ENCODE assay signal across 8 cellular contexts in the genomic region with DNA sequence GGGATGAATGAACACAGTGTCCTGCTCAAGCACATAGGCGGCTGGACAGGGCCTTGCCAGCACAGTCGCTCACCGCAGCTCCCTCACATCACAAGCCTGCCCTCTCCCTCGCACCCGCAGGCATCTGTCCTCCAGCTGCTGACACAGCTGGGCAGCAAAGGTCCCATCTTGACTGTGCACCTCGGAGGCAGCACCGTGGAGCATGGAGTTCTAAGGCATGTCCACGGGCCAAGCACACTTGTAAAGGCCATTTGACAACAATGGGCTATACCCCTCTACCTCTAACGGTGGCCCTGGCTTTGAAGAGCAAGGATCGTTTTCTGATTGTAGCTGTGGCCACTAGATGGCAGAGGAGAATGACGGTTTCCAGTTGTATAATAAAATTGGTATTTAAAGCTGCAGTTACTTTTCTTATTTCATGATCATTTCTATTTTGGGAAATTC. TPM values are rescaled to one million over a fixed set of nuclear protein-coding genes. Genes with fewer than 3 reads are reported as not detected.
A peak's percentile ranks its signal among the peaks of the same experiment; 100 is the strongest.
DNase-seq lines count a peak whose midpoint lies in the region; ATAC-seq, FAIRE-seq and TF ChIP-seq lines count a peak whose summit lies in the region.

No MANE protein-coding gene starts in this region.

- H3K4me1 ChIP-seq in foreskin keratinocyte, result peaks cover 4% of the 10 kb centered on the region

- DNase-seq in NCI-H1105 treated with DMSO at 0.1 percent for 48 hours (lab: John Stamatoyannopoulos, UW), result peak; percentile 9
- no peak for DNase-seq in NCI-H1105 (lab: John Stamatoyannopoulos, UW)
- peak; percentile 61 for DNase-seq in HEK293T (ENCODE audit: extremely low spot score)
- no peak for DNase-seq in foreskin keratinocyte
- DNase-seq in pons (ENCODE audit: low spot score), result peak; percentile 74
- DNase-seq in HTR-8/SVneo (ENCODE audit: insufficient read length, low spot score), result no peak
- no peak for DNase-seq in effector CD8-positive, alpha-beta T cell (lab: John Stamatoyannopoulos, UW)

- FAIRE-seq in TTC549 (lab: Jason Lieb, UNC) (peak; percentile 11), HTR-8/SVneo (lab: Jason Lieb, UNC) (no peak)

- TF ChIP-seq CTCF in foreskin keratinocyte (conservative IDR thresholded peaks at IDR 0.05), result peak; percentile 60

- H3K27ac ChIP-seq in foreskin keratinocyte, result no peak overlapping the region

- POLR2A ChIA-PET in HEK293T (lab: Yijun Ruan, JAX), result no interaction called here

- CTCF ChIA-PET in HEK293T (lab: Yijun Ruan, JAX), result interaction anchor here (0.6 to 1.8 kb wide), 5 partner anchors 17 to 222 kb away, joined by 3 to 7 read pairs (median 3); no protein-coding TSS in a partner anchor

- no peaks in the 10 kb centered on the region for H3K27me3 ChIP-seq in foreskin keratinocyte

- peak; percentile 22 for ATAC-seq in foreskin keratinocyte

TF ChIP-seq in HEK293T, 16 proteins besides CTCF, POLR2A, EP300 and RAD21:
- TF ChIP-seq ELF4 (IDR thresholded peaks at IDR 0.05) (no peak), CTBP1 (IDR thresholded peaks at IDR 0.05; ENCODE audit: borderline replicate concordance) (no peak), BHLHE40 (IDR thresholded peaks at IDR 0.05; ENCODE audit: borderline replicate concordance) (no peak), FOXM1 (IDR thresholded peaks at IDR 0.05; ENCODE audit: borderline replicate concordance) (no peak), ZNF384 (IDR thresholded peaks at IDR 0.05) (no peak), L3MBTL2 (conservative IDR thresholded peaks at IDR 0.05) (no peak), ARNT (IDR thresholded peaks at IDR 0.05) (no peak), LEF1 (IDR thresholded peaks at IDR 0.05; ENCODE audit: borderline replicate concordance) (no peak), FOXK2 (IDR thresholded peaks at IDR 0.05) (no peak), FOXA1 (IDR thresholded peaks at IDR 0.05) (no peak), HDGF (IDR thresholded peaks at IDR 0.05; ENCODE audit: borderline replicate concordance) (no peak), NFRKB (IDR thresholded peaks at IDR 0.05) (no peak), SP1 (IDR thresholded peaks at IDR 0.05) (no peak)
- TF ChIP-seq, protein P1, sequence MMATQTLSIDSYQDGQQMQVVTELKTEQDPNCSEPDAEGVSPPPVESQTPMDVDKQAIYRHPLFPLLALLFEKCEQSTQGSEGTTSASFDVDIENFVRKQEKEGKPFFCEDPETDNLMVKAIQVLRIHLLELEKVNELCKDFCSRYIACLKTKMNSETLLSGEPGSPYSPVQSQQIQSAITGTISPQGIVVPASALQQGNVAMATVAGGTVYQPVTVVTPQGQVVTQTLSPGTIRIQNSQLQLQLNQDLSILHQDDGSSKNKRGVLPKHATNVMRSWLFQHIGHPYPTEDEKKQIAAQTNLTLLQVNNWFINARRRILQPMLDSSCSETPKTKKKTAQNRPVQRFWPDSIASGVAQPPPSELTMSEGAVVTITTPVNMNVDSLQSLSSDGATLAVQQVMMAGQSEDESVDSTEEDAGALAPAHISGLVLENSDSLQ (IDR thresholded peaks at IDR 0.05), result no peak
TF ChIP-seq in HEK293T: peak in this region for 0.

RNA-seq across cellular contexts. Expression of a gene that starts 53.8 kb away (rescaled TPM):
- 1.6 and 8.2 TPM in 2 replicates for total RNA-seq in foreskin keratinocyte
- polyA plus RNA-seq in foreskin keratinocyte, result 1.2 and 8.0 TPM in 2 replicates

Comparison
In these comparisons a context has a peak if more than half of its experiments do, and no peak if none do; other contexts are left out.
1. DNase-seq: peak in NCI-H1105 treated with DMSO at 0.1 percent for 48 hours (single experiment), HEK293T (single experiment) and pons (single experiment); none in NCI-H1105 (single experiment), foreskin keratinocyte (0 of 2), HTR-8/SVneo (single experiment) and effector CD8-positive, alpha-beta T cell (single experiment).